ENCODE assay signal across 20 cellular contexts in genomic region chr6:169225887-169226286, GRCh38. TPM values are rescaled to one million over a fixed set of nuclear protein-coding genes. Genes with fewer than 3 reads are reported as not detected.
"Had no signal": no experiment of that assay in that cellular context is flagged by ENCODE, and none has a peak within 500 bp of the region (broad histone marks: within the 10 kb centered on the region; RNA-seq: fewer than 3 reads in every experiment).

No MANE protein-coding gene starts in this region.

- H3K9ac ChIP-seq: SK-N-SH had no signal

- H3K27ac Mint-ChIP-seq: activated CD4-positive, alpha-beta T cell treated with anti-CD3 and anti-CD28 coated beads for 36 hours; activated naive CD4-positive, alpha-beta T cell treated with anti-CD3 and anti-CD28 coated beads, Interleukin-2, amount 50 U/mL, for 24 hours; mesothelial cell of epicardium; nephron; stimulated activated naive CD8-positive, alpha-beta T cell treated with anti-CD3 and anti-CD28 coated beads, Interleukin-15, Interleukin-2, amounts not matched to agents 100 ng/mL and 50 ng/mL, for 24 hours; WTC11 had no signal

- H3K36me3 Mint-ChIP-seq: activated naive CD4-positive, alpha-beta T cell treated with anti-CD3 and anti-CD28 coated beads, Interleukin-2, amount 50 U/mL, for 24 hours had no signal

- H3K9me3 ChIP-seq: psoas muscle, SK-N-SH, suprapubic skin, transverse colon had no signal

- H3K4me1 Mint-ChIP-seq: activated CD4-positive, alpha-beta T cell treated with anti-CD3 and anti-CD28 coated beads for 36 hours; activated naive CD4-positive, alpha-beta T cell treated with anti-CD3 and anti-CD28 coated beads, Interleukin-2, amount 50 U/mL, for 24 hours; WTC11 had no signal

- H3K27me3 ChIP-seq: suprapubic skin, transverse colon had no signal

- H3K36me3 ChIP-seq: transverse colon had no signal

- DNase-seq: activated CD4-positive, alpha-beta T cell treated with anti-CD3 and anti-CD28 coated beads for 36 hours; activated CD4-positive, alpha-beta T cell treated with anti-CD3 and anti-CD28 coated beads, Interleukin-2, amount 50 U/mL, for 48 hours; activated T-cell treated with anti-CD3 and anti-CD28 coated beads, Interleukin-2, amount 50 U/mL, for 4 hours; foreskin fibroblast; left colon; nucleus accumbens; psoas muscle; SK-N-SH; stimulated activated CD4-positive, alpha-beta T cell treated with anti-CD3 and anti-CD28 coated beads, Interleukin-15, amount 100 ng/mL, for 24 hours; stimulated activated CD4-positive, alpha-beta T cell treated with anti-CD3 and anti-CD28 coated beads, Interleukin-2, amount 100 ng/mL, for 48 hours; transverse colon had no signal

- H3K4me1 ChIP-seq: psoas muscle, transverse colon had no signal

- H3K9me2 ChIP-seq: SK-N-SH had no signal

- ATAC-seq: activated CD4-positive, alpha-beta T cell treated with anti-CD3 and anti-CD28 coated beads for 36 hours; activated T-cell treated with anti-CD3 and anti-CD28 coated beads, Interleukin-2, amount 50 U/mL, for 4 hours; left colon; psoas muscle; WTC11 had no signal

- H3K9me3 Mint-ChIP-seq: activated naive CD4-positive, alpha-beta T cell treated with anti-CD3 and anti-CD28 coated beads, Interleukin-2, amount 50 U/mL, for 24 hours; activated T-cell treated with anti-CD3 and anti-CD28 coated beads, Interleukin-2, amount 50 U/mL, for 4 hours; mesothelial cell of epicardium had no signal

- H3K27ac ChIP-seq: psoas muscle, suprapubic skin, transverse colon had no signal

- H3K4me3 Mint-ChIP-seq: activated CD4-positive, alpha-beta T cell treated with anti-CD3 and anti-CD28 coated beads for 36 hours; activated naive CD4-positive, alpha-beta T cell treated with anti-CD3 and anti-CD28 coated beads, Interleukin-2, amount 50 U/mL, for 24 hours; activated T-cell treated with anti-CD3 and anti-CD28 coated beads, Interleukin-2, amount 50 U/mL, for 4 hours; mesothelial cell of epicardium; nephron; stimulated activated naive CD8-positive, alpha-beta T cell treated with anti-CD3 and anti-CD28 coated beads, Interleukin-15, Interleukin-2, amounts not matched to agents 100 ng/mL and 50 ng/mL, for 24 hours; WTC11 had no signal

- H3K4me3 ChIP-seq: lung, psoas muscle, skin epidermis, suprapubic skin, transverse colon had no signal

- H3K4me2 ChIP-seq: SK-N-SH had no signal

RNA-seq across cellular contexts. Expression of gene THBS2, which starts 27.8 kb away (rescaled TPM):
- total RNA-seq: activated CD4-positive, alpha-beta T cell treated with anti-CD3 and anti-CD28 coated beads for 36 hours; dermis microvascular lymphatic vessel endothelial cell had no signal
